In genomic region chr11:91495837-91496236, GRCh38 we compare ENCODE assay signal across 16 cellular contexts.
DNase-seq lines count a peak whose midpoint lies in the region; ATAC-seq, FAIRE-seq and TF ChIP-seq lines count a peak whose summit lies in the region.
"Had no signal": no experiment of that assay in that cellular context is flagged by ENCODE, and none has a peak within 500 bp of the region (broad histone marks: within the 10 kb centered on the region; RNA-seq: fewer than 3 reads in every experiment).

No MANE protein-coding gene starts in this region.

- no peak overlapping the region for H3K27ac ChIP-seq in liver (ENCODE audit: low read depth in 1 of 2, low read length in 2 of 2)
- no peak overlapping the region for H3K27ac ChIP-seq in HepG2 (ENCODE audit: extremely low read length, insufficient read depth, low read length)

- H3K27me3 ChIP-seq in liver (ENCODE audit: control insufficient read depth in 4 of 4, insufficient read depth in 4 of 4, low read length in 3 of 4) (no peaks in the 10 kb centered on the region), HepG2 (ENCODE audit: control insufficient read depth in 1 of 2, insufficient read depth in 2 of 2, low read length in 2 of 2) (no peaks in the 10 kb centered on the region)
- H3K27me3 ChIP-seq: BE2C had no signal

- CTCF ChIA-PET in HepG2 (lab: Yijun Ruan, JAX; ENCODE audit: low intra/inter-chr PET ratio, low total read pairs), result no interaction called here

- H4K20me1 ChIP-seq in HepG2 (ENCODE audit: insufficient read depth, low read length), result no peaks in the 10 kb centered on the region

- TF ChIP-seq RAD21 in liver (IDR thresholded peaks at IDR 0.05) (peak; percentile 42 to 51), HepG2 (CRISPR knock-in tag; IDR thresholded peaks at IDR 0.05) (no peak)

- DNase-seq in HepG2 (ENCODE audit: low spot score) (no peak), OCI-M1 (lab: John Stamatoyannopoulos, UW) (peak; percentile 25), chondrocyte (ENCODE audit: low spot score) (no peak), GM19238 (ENCODE audit: insufficient read length, low spot score) (no peak), NCI-H446 treated with DMSO at 0.1 percent for 48 hours (lab: John Stamatoyannopoulos, UW) (no peak)
- no peak for DNase-seq in activated CD4-positive, alpha-beta T cell treated with anti-CD3 and anti-CD28 coated beads for 1 hour
- DNase-seq: BE2C; Caco-2; CD8-positive, alpha-beta T cell; DND-41; GDM1 had no signal

- H3K27ac Mint-ChIP-seq in chondrocyte (ENCODE audit: unreplicated experiment), result no peak overlapping the region
- H3K27ac Mint-ChIP-seq: CD14-positive monocyte; CD8-positive, alpha-beta T cell had no signal

- H3K4me1 Mint-ChIP-seq in chondrocyte (ENCODE audit: low read depth), result no peaks in the 10 kb centered on the region
- H3K4me1 Mint-ChIP-seq: CD14-positive monocyte had no signal

- in situ Hi-C loops in HepG2 (cut with HindIII; ENCODE audit: extremely low pct_ligation_motif_present, low pct_unique_long_range_greater_than_20kb), result no loop called here

- no peak for TF ChIP-seq EP300 in HepG2 (IDR thresholded peaks at IDR 0.05; ENCODE audit: low read depth in 2 of 2, low read length in 2 of 2)
- TF ChIP-seq EP300 in HepG2 (CRISPR knock-in tag; IDR thresholded peaks at IDR 0.05; ENCODE audit: borderline replicate concordance), result no peak

- intact Hi-C loops in HepG2 (cut with micrococcal nuclease; ENCODE audit: unreplicated experiment), result no loop called here

- H3K4me3 ChIP-seq in liver (ENCODE audit: low read depth in 1 of 3, low read length in 3 of 3) (no peak overlapping the region), HepG2 (replicated peaks in 1 of 3; ENCODE audit: insufficient read depth in 1 of 3, low read depth in 2 of 3, low read length in 3 of 3) (no peak overlapping the region)
- H3K4me3 ChIP-seq: HAP-1 had no signal

- H2AFZ ChIP-seq in HepG2 (ENCODE audit: low read length), result no peak overlapping the region

- H3K4me1 ChIP-seq in liver (ENCODE audit: control insufficient read depth in 4 of 4, insufficient read depth in 4 of 4, low read length in 3 of 4) (no peaks in the 10 kb centered on the region), HepG2 (ENCODE audit: insufficient read depth, low read length) (no peaks in the 10 kb centered on the region)
- H3K4me1 ChIP-seq: BE2C, Caco-2, HAP-1 had no signal

- no TSS peak for BruUV-seq in HepG2 (replicated peaks; lab: Mats Ljungman, UMichigan)

- no peaks in the 10 kb centered on the region for H3K9me3 Mint-ChIP-seq in chondrocyte (ENCODE audit: low read depth)

- no peak for FAIRE-seq in HepG2 (lab: Jason Lieb, UNC)
- FAIRE-seq: GM12892, H1 had no signal

- H3K79me2 ChIP-seq in HepG2 (ENCODE audit: insufficient read depth, low read length), result no peaks in the 10 kb centered on the region

- H3K27me3 Mint-ChIP-seq in chondrocyte (ENCODE audit: low read depth), result peaks cover 17% of the 10 kb centered on the region

- H3K36me3 ChIP-seq in liver (ENCODE audit: control insufficient read depth in 4 of 4, insufficient read depth in 3 of 4, low read depth in 1 of 4, low read length in 3 of 4) (no peaks in the 10 kb centered on the region), HepG2 (replicated peaks in 1 of 2; ENCODE audit: control insufficient read depth in 1 of 2, insufficient read depth in 2 of 2, low read length in 2 of 2) (no peaks in the 10 kb centered on the region)
- H3K36me3 ChIP-seq: BE2C, HAP-1 had no signal

- no peak overlapping the region for H3K4me3 Mint-ChIP-seq in chondrocyte (ENCODE audit: unreplicated experiment)
- H3K4me3 Mint-ChIP-seq: CD14-positive monocyte; CD8-positive, alpha-beta T cell had no signal

- POLR2A ChIA-PET in HepG2 (lab: Yijun Ruan, JAX), result no interaction called here

- H3K9ac ChIP-seq in liver (ENCODE audit: low read depth in 1 of 2, low read length in 2 of 2), result no peak overlapping the region
- no peak overlapping the region for H3K9ac ChIP-seq in HepG2 (ENCODE audit: insufficient read depth, low read depth, low read length)

- no peak for ATAC-seq in HepG2
- ATAC-seq: CD8-positive, alpha-beta T cell had no signal

- H3K9me3 ChIP-seq in liver (ENCODE audit: control insufficient read depth in 4 of 4, low read length in 3 of 4), result no peaks in the 10 kb centered on the region
- H3K9me3 ChIP-seq in HepG2 (ENCODE audit: low read length), result no peaks in the 10 kb centered on the region
- H3K9me3 ChIP-seq: BE2C, Caco-2, HAP-1 had no signal

- TF ChIP-seq POLR2A in HepG2 (IDR thresholded peaks at IDR 0.05; ENCODE audit: insufficient read depth in 1 of 2, low read depth in 2 of 2, low read length in 2 of 2), result no peak

- TF ChIP-seq CTCF in liver (IDR thresholded peaks at IDR 0.05; ENCODE audit: low read depth, low read length, missing input control) (peak; percentile 15), HepG2 (CRISPR knock-in tag; IDR thresholded peaks at IDR 0.05) (no peak), chondrocyte (IDR thresholded peaks at IDR 0.05) (peak; percentile 49)

- no peaks in the 10 kb centered on the region for H3K36me3 Mint-ChIP-seq in chondrocyte (ENCODE audit: low read depth)
- H3K36me3 Mint-ChIP-seq: CD14-positive monocyte; CD8-positive, alpha-beta T cell had no signal

- H3K4me2 ChIP-seq in HepG2 (ENCODE audit: low read depth, low read length), result no peak overlapping the region

TF ChIP-seq in liver, 16 proteins besides CTCF, POLR2A, EP300 and RAD21 (continues in another document):
- TF ChIP-seq TAF1 (conservative IDR thresholded peaks at IDR 0.05) (no peak), SP1 (IDR thresholded peaks at IDR 0.05) (no peak), HNF4G (IDR thresholded peaks at IDR 0.05) (no peak), MAX (IDR thresholded peaks at IDR 0.05) (no peak), HNF4A (conservative IDR thresholded peaks at IDR 0.05) (no peak), JUND (IDR thresholded peaks at IDR 0.05) (no peak), REST (IDR thresholded peaks at IDR 0.05) (no peak), YY1 (IDR thresholded peaks at IDR 0.05) (no peak), FOXA1 (IDR thresholded peaks at IDR 0.05) (no peak)

TF ChIP-seq in HepG2, 621 proteins besides CTCF, POLR2A, EP300 and RAD21:
- no peak for TF ChIP-seq PTBP1 (IDR thresholded peaks at IDR 0.05; ENCODE audit: low read depth, low read length, poor library complexity, severe bottlenecking)
- TF ChIP-seq ZNF142 (CRISPR knock-in tag; IDR thresholded peaks at IDR 0.05), result no peak
- no peak for TF ChIP-seq ZNF382 (CRISPR knock-in tag; IDR thresholded peaks at IDR 0.05; ENCODE audit: borderline replicate concordance)
- no peak for TF ChIP-seq MYPOP (CRISPR knock-in tag; IDR thresholded peaks at IDR 0.05)
- no peak for TF ChIP-seq RORA (CRISPR knock-in tag; IDR thresholded peaks at IDR 0.05)
- no peak for TF ChIP-seq MTA3 (CRISPR knock-in tag; IDR thresholded peaks at IDR 0.05)
- TF ChIP-seq ZNF691 (CRISPR knock-in tag; IDR thresholded peaks at IDR 0.05; ENCODE audit: borderline replicate concordance, low read depth), result no peak
- no peak for TF ChIP-seq ZNF605 (CRISPR knock-in tag; IDR thresholded peaks at IDR 0.05)
